In genomic region chr15:51580982-51581381, GRCh38 we compare ENCODE assay signal across 18 cellular contexts.
"Had no signal": no experiment of that assay in that cellular context is flagged by ENCODE, and none has a peak within 500 bp of the region (broad histone marks: within the 10 kb centered on the region; RNA-seq: fewer than 3 reads in every experiment).

No MANE protein-coding gene starts in this region.

- H3K4me1 ChIP-seq: colonic mucosa had no signal

- H3K9me3 ChIP-seq: colonic mucosa, upper lobe of left lung had no signal

- H3K36me3 ChIP-seq: breast epithelium, colonic mucosa, heart right ventricle, thoracic aorta, upper lobe of left lung had no signal

- H3K27me3 ChIP-seq: breast epithelium, colonic mucosa, heart right ventricle, upper lobe of left lung had no signal

- H3K4me3 ChIP-seq: breast epithelium, colonic mucosa, heart right ventricle, thoracic aorta, upper lobe of left lung had no signal

- H3K27ac ChIP-seq: breast epithelium, colonic mucosa, thoracic aorta, upper lobe of left lung had no signal

- DNase-seq: activated B cell treated with CpG ODN at 0.5 μM for 24 hours; activated CD4-positive, alpha-beta T cell treated with anti-CD3 and anti-CD28 coated beads for 36 hours; activated CD4-positive, alpha-beta T cell treated with anti-CD3 and anti-CD28 coated beads, Interleukin-2, amount 50 U/mL, for 4 hours; activated CD8-positive, alpha-beta memory T cell treated with anti-CD3 and anti-CD28 coated beads, Interleukin-2, amount 50 U/mL, for 48 hours; activated naive CD4-positive, alpha-beta T cell treated with Interleukin-2 at 50 U/mL for 16 hours; activated naive CD8-positive, alpha-beta T cell treated with anti-CD3 and anti-CD28 coated beads for 36 hours; activated T-cell treated with anti-CD3 and anti-CD28 coated beads, Interleukin-2, amount 50 U/mL, for 4 hours; colonic mucosa; heart right ventricle; left colon; stimulated activated CD4-positive, alpha-beta T cell treated with anti-CD3 and anti-CD28 coated beads, Interleukin-15, amount 100 ng/mL, for 24 hours; stimulated activated CD4-positive, alpha-beta T cell treated with anti-CD3 and anti-CD28 coated beads, Interleukin-2, amount 100 ng/mL, for 48 hours; stimulated activated CD8-positive, alpha-beta memory T cell treated with anti-CD3 and anti-CD28 coated beads, Interleukin-4, amount 100 ng/mL, for 48 hours; stimulated activated naive B cell treated with anti-CD40 and anti-IgM and Interleukin-4, amounts not matched to agents 10 μg/mL and 1 μg/mL and 100 μg/mL, for 72 hours; T-helper 1 cell; upper lobe of left lung had no signal
